Comparison of ENCODE assay signal across 13 cellular contexts in the genomic region with DNA sequence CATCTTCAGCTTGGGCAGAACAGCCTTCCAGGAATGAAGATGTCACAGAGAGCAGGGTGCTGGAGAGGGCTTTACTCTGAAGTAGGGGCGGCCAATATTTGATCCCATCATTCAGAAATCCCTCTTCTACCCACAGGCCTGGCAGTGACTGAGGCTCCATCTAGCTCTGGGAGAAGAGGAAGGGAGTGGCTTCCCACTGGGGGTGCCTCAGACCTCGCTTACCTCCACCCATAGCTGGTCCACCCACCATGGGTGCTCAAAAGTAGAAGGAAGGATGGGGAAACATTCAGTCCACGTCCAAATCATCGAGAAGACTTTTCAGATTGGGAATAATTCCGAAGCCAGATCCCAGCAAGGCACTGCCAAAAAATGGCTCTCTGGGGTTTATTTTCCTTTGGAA. TPM values are rescaled to one million over a fixed set of nuclear protein-coding genes. Genes with fewer than 3 reads are reported as not detected.
A peak's percentile ranks its signal among the peaks of the same experiment; 100 is the strongest.
DNase-seq lines count a peak whose midpoint lies in the region; ATAC-seq, FAIRE-seq and TF ChIP-seq lines count a peak whose summit lies in the region.
"Had no signal": no experiment of that assay in that cellular context is flagged by ENCODE, and none has a peak within 500 bp of the region (broad histone marks: within the 10 kb centered on the region; RNA-seq: fewer than 3 reads in every experiment).

No MANE protein-coding gene starts in this region.

- no peak for TF ChIP-seq POLR2A in endothelial cell of umbilical vein (IDR thresholded peaks at IDR 0.05; ENCODE audit: low read depth, low read length)

- peak overlapping the region; percentile 11 for H3K27ac ChIP-seq in HUES48 (ENCODE audit: low read depth, low read length)
- H3K27ac ChIP-seq in endothelial cell of umbilical vein (ENCODE audit: insufficient read depth, low read depth, low read length), result peak overlapping the region; percentile 74
- peak overlapping the region; percentile 34 to 81 for H3K27ac ChIP-seq in lung (ENCODE audit: low read depth in 1 of 2, low read length in 1 of 2)
- peak overlapping the region; percentile 50 for H3K27ac ChIP-seq in stomach smooth muscle (ENCODE audit: low read length)
- no peak overlapping the region for H3K27ac ChIP-seq in endodermal cell (ENCODE audit: low read depth, low read length)

- H2AFZ ChIP-seq in endothelial cell of umbilical vein (ENCODE audit: low read depth, low read length), result no peak overlapping the region

- BruUV-seq in endothelial cell of umbilical vein (replicated peaks; lab: Mats Ljungman, UMichigan), result no TSS peak

- H3K9ac ChIP-seq in HUES48 (ENCODE audit: low read depth, low read length) (no peak overlapping the region), endothelial cell of umbilical vein (replicated peaks; ENCODE audit: extremely low read depth, insufficient read depth, low read length) (peak overlapping the region; percentile 27), stomach smooth muscle (ENCODE audit: low read length in 2 of 2) (no peak overlapping the region), endodermal cell (ENCODE audit: extremely low read depth, low read length, poor library complexity, severe bottlenecking) (no peak overlapping the region)

- peaks cover 31% of the 10 kb centered on the region for H3K4me1 Mint-ChIP-seq in endodermal cell

- TF ChIP-seq CTCF in endothelial cell of umbilical vein (IDR thresholded peaks at IDR 0.05; ENCODE audit: extremely low read depth in 1 of 2, insufficient read depth in 1 of 2, low read depth in 1 of 2, low read length in 2 of 2), result no peak
- no peak for TF ChIP-seq CTCF in lung (IDR thresholded peaks at IDR 0.05; ENCODE audit: control extremely low read depth, extremely low read depth)
- no peak for TF ChIP-seq CTCF in endodermal cell (conservative IDR thresholded peaks at IDR 0.05)

- no peaks in the 10 kb centered on the region for H3K27me3 ChIP-seq in HUES48 (ENCODE audit: control insufficient read depth, insufficient read depth, low read length)
- no peaks in the 10 kb centered on the region for H3K27me3 ChIP-seq in endothelial cell of umbilical vein (ENCODE audit: control insufficient read depth in 2 of 2, insufficient read depth in 2 of 2, low read length in 2 of 2)
- H3K27me3 ChIP-seq in lung (ENCODE audit: control insufficient read depth, insufficient read depth), result no peaks in the 10 kb centered on the region
- no peaks in the 10 kb centered on the region for H3K27me3 ChIP-seq in stomach smooth muscle (ENCODE audit: control insufficient read depth in 1 of 2, insufficient read depth in 2 of 2, low read length in 2 of 2)
- no peaks in the 10 kb centered on the region for H3K27me3 ChIP-seq in endodermal cell (ENCODE audit: control insufficient read depth, insufficient read depth, low read length, poor library complexity, severe bottlenecking)

- H3K27ac Mint-ChIP-seq in endodermal cell, result no peak overlapping the region
- H3K27ac Mint-ChIP-seq: naive thymus-derived CD8-positive, alpha-beta T cell had no signal

- 59 to 75% methylated on average over 5 of the region's 5 CpGs for WGBS in lung, 2 donors
- WGBS in endodermal cell (ENCODE audit: insufficient coverage in 1 of 2, insufficient read length in 1 of 2), 2 experiments, result 97 to 100% methylated on average over 3 to 5 of the region's 5 CpGs

- H3K4me3 ChIP-seq in HUES48 (ENCODE audit: low read depth, low read length) (no peak overlapping the region), endothelial cell of umbilical vein (replicated peaks in 1 of 3; ENCODE audit: insufficient read depth in 1 of 3, low read depth in 1 of 3, low read length in 3 of 3) (no peak overlapping the region), lung (no peak overlapping the region), stomach smooth muscle (ENCODE audit: low read length in 2 of 2) (peak overlapping the region in 1 of 2 donors; percentile 4), endodermal cell (ENCODE audit: low read length) (no peak overlapping the region)

- H3K36me3 Mint-ChIP-seq in endodermal cell (ENCODE audit: low read depth), result no peaks in the 10 kb centered on the region
- H3K36me3 Mint-ChIP-seq: naive thymus-derived CD8-positive, alpha-beta T cell had no signal

- POLR2A ChIA-PET in endothelial cell of umbilical vein (lab: Charles Lee), result interaction anchor here (2.0 kb wide), 1 partner anchor 10 kb away, joined by 6 read pairs; no protein-coding TSS in a partner anchor

- ATAC-seq in lung (ENCODE audit: insufficient read depth, low FRiP score), result no peak
- ATAC-seq in HG03025 (IDR thresholded peaks at IDR 0.05; ENCODE audit: low FRiP score, unreplicated experiment), result no peak
- no peak for ATAC-seq in GM19452 (IDR thresholded peaks at IDR 0.05; ENCODE audit: unreplicated experiment)
- ATAC-seq: naive thymus-derived CD8-positive, alpha-beta T cell had no signal

- no peak overlapping the region for H3K4me3 Mint-ChIP-seq in endodermal cell
- H3K4me3 Mint-ChIP-seq: naive thymus-derived CD8-positive, alpha-beta T cell had no signal

- intact Hi-C loops in endothelial cell of umbilical vein (cut with micrococcal nuclease), result no loop called here

- DNase-seq in endothelial cell of umbilical vein (ENCODE audit: low read depth, low spot score) (no peak), lung (ENCODE audit: low spot score) (no peak), endodermal cell (no peak), HPDE6-E6E7 (ENCODE audit: extremely low spot score) (no peak)
- DNase-seq: effector CD4-positive, alpha-beta T cell; kidney; naive thymus-derived CD8-positive, alpha-beta T cell; NCI-H345; stimulated activated CD4-positive, alpha-beta T cell treated with anti-CD3 and anti-CD28 coated beads, Interleukin-2, amount 100 ng/mL, for 48 hours had no signal

- dilution Hi-C loops in endothelial cell of umbilical vein (cut with MboI; ENCODE audit: extremely low pct_ligation_motif_present, low sequenced_read_pairs), result no loop called here

- no peaks in the 10 kb centered on the region for H3K36me3 ChIP-seq in HUES48 (ENCODE audit: control insufficient read depth, insufficient read depth, low read length)
- no peaks in the 10 kb centered on the region for H3K36me3 ChIP-seq in endothelial cell of umbilical vein (ENCODE audit: control insufficient read depth in 2 of 2, extremely low read depth in 1 of 2, insufficient read depth in 2 of 2, low read length in 2 of 2)
- no peaks in the 10 kb centered on the region for H3K36me3 ChIP-seq in lung (ENCODE audit: control insufficient read depth in 2 of 2, insufficient read depth in 2 of 2, low read length in 2 of 2)
- no peaks in the 10 kb centered on the region for H3K36me3 ChIP-seq in stomach smooth muscle (ENCODE audit: control insufficient read depth in 2 of 2, insufficient read depth in 2 of 2, low read length in 2 of 2)
- no peaks in the 10 kb centered on the region for H3K36me3 ChIP-seq in endodermal cell (ENCODE audit: control insufficient read depth, insufficient read depth, low read length)

- H3K4me1 ChIP-seq in HUES48 (ENCODE audit: control insufficient read depth, insufficient read depth, low read length) (peaks cover 28% of the 10 kb centered on the region), endothelial cell of umbilical vein (ENCODE audit: control insufficient read depth, extremely low read depth, insufficient read depth, low read length) (peaks cover 29% of the 10 kb centered on the region), lung (ENCODE audit: control insufficient read depth in 2 of 2, insufficient read depth in 2 of 2, low read length in 2 of 2) (peaks cover 8 to 10% of the 10 kb centered on the region in 2 donors), stomach smooth muscle (ENCODE audit: control insufficient read depth, insufficient read depth, low read length) (peaks cover 20% of the 10 kb centered on the region), endodermal cell (ENCODE audit: control insufficient read depth, insufficient read depth, low read length) (no peaks in the 10 kb centered on the region)

- H3K27me3 Mint-ChIP-seq in endodermal cell (ENCODE audit: insufficient read depth), result no peaks in the 10 kb centered on the region

- no peaks in the 10 kb centered on the region for H3K9me1 ChIP-seq in endothelial cell of umbilical vein (replicated peaks; ENCODE audit: control insufficient read depth, extremely low read depth, insufficient read depth, low read length)

- peaks cover 9% of the 10 kb centered on the region for H3K9me3 Mint-ChIP-seq in endodermal cell

- H3K4me2 ChIP-seq in endothelial cell of umbilical vein (ENCODE audit: insufficient read depth, low read length), result no peak overlapping the region

- CTCF ChIA-PET in endothelial cell of umbilical vein (lab: Charles Lee), result interaction anchor here (0.9 to 4.8 kb wide), 17 partner anchors 10 to 279 kb away, joined by 3 to 51 read pairs (median 4); a partner anchor contains a TSS

- H3K79me2 ChIP-seq in endothelial cell of umbilical vein (ENCODE audit: control insufficient read depth, insufficient read depth, low read length), result no peaks in the 10 kb centered on the region

- no peak for FAIRE-seq in endothelial cell of umbilical vein (lab: Jason Lieb, UNC)
- FAIRE-seq: kidney had no signal

- H4K20me1 ChIP-seq in endothelial cell of umbilical vein (replicated peaks; ENCODE audit: control insufficient read depth, extremely low read depth, insufficient read depth, low read length), result no peaks in the 10 kb centered on the region

- H3K9me3 ChIP-seq in HUES48 (ENCODE audit: control insufficient read depth, insufficient read depth, low read length) (no peaks in the 10 kb centered on the region; the same call in 1 of the 2 replicates), endothelial cell of umbilical vein (replicated peaks; ENCODE audit: control insufficient read depth, insufficient read depth, low read length) (no peaks in the 10 kb centered on the region), lung (ENCODE audit: control insufficient read depth in 2 of 2, insufficient read depth in 1 of 2, low read length in 1 of 2) (no peaks in the 10 kb centered on the region), stomach smooth muscle (ENCODE audit: control insufficient read depth in 2 of 2, low read length in 2 of 2) (no peaks in the 10 kb centered on the region), endodermal cell (ENCODE audit: control insufficient read depth, low read length) (no peaks in the 10 kb centered on the region)

RNA-seq across cellular contexts. Expression of a gene that starts 11.8 kb away (rescaled TPM):
- total RNA-seq in endothelial cell of umbilical vein (20.3 and 28.0 TPM in 2 replicates), lung (100 to 1,000 TPM in 1 of 2 donors, 10 to 100 TPM in 1; 73.3 to 101 TPM), endodermal cell (1 to 10 TPM; 1.2 to 2.0 TPM)
- polyA plus RNA-seq in endothelial cell of umbilical vein (17.1 and 25.3 TPM in 2 replicates), lung (10 to 100 TPM; 23.6 to 49.5 TPM)
- polyA plus RNA-seq in endothelial cell of umbilical vein (2011; cell fraction: cytosol; rRNA removed), result 6.9 and 8.9 TPM in 2 replicates
- 8.1 and 8.4 TPM in 2 replicates for polyA plus RNA-seq in endothelial cell of umbilical vein (2011; cell fraction: nucleus; rRNA removed)
- 7.2 and 9.7 TPM in 2 replicates for polyA plus RNA-seq in endothelial cell of umbilical vein (2012)
- polyA minus RNA-seq in endothelial cell of umbilical vein, result 11.0 and 11.7 TPM in 2 replicates
- not detected for polyA minus RNA-seq in endothelial cell of umbilical vein (2011; cell fraction: cytosol; rRNA and poly(A)+ RNA removed)
- polyA minus RNA-seq in endothelial cell of umbilical vein (2011; cell fraction: nucleus; rRNA and poly(A)+ RNA removed), result 5.9 and 8.9 TPM in 2 replicates
- 0.68 TPM for polyA plus RNA-seq in endodermal cell (2013, experiment 1 of 2)
- polyA plus RNA-seq in endodermal cell (2013, experiment 2 of 2), result 0.75 TPM
- polyA plus RNA-seq: naive thymus-derived CD8-positive, alpha-beta T cell had no signal

RNA-seq across cellular contexts. Expression of a gene that starts 24.9 kb away (rescaled TPM):
- total RNA-seq in endothelial cell of umbilical vein, result 346 and 413 TPM in 2 replicates
- 180 and 182 TPM in 2 replicates for polyA plus RNA-seq in endothelial cell of umbilical vein
- 161 TPM in 2 replicates for polyA plus RNA-seq in endothelial cell of umbilical vein (2011; cell fraction: cytosol; rRNA removed)
- polyA plus RNA-seq in endothelial cell of umbilical vein (2011; cell fraction: nucleus; rRNA removed), result 223 and 228 TPM in 2 replicates
- polyA plus RNA-seq in endothelial cell of umbilical vein (2012), result 238 and 281 TPM in 2 replicates
- polyA minus RNA-seq in endothelial cell of umbilical vein, result 380 and 445 TPM in 2 replicates
- polyA minus RNA-seq in endothelial cell of umbilical vein (2011; cell fraction: cytosol; rRNA and poly(A)+ RNA removed), result not detected
- 156 and 158 TPM in 2 replicates for polyA minus RNA-seq in endothelial cell of umbilical vein (2011; cell fraction: nucleus; rRNA and poly(A)+ RNA removed)
- total RNA-seq in lung, result 100 to 1,000 TPM; 133 to 239 TPM
- 100 to 1,000 TPM in 1 of 2 donors, 10 to 100 TPM in 1; 17.9 to 119 TPM for polyA plus RNA-seq in lung
- total RNA-seq in endodermal cell, result under 1 TPM in 1 of 2 donors, not detected in 1; 0.04 TPM
- 0.07 TPM for polyA plus RNA-seq in endodermal cell (2013, experiment 1 of 2)
- polyA plus RNA-seq in endodermal cell (2013, experiment 2 of 2), result 0.04 TPM

RNA-seq across cellular contexts. Expression of a gene that starts 26.1 kb away (rescaled TPM):
- total RNA-seq in endothelial cell of umbilical vein (not detected in 2 replicates), lung (not detected), endodermal cell (under 1 TPM in 1 of 2 donors, not detected in 1; 0.40 TPM)
- polyA plus RNA-seq in endothelial cell of umbilical vein (not detected in 2 replicates), lung (under 1 TPM in 1 of 2 donors, not detected in 1; 0.06 TPM)
- polyA plus RNA-seq in endothelial cell of umbilical vein (2011; cell fraction: cytosol; rRNA removed), result not detected in 2 replicates
- not detected in 2 replicates for polyA plus RNA-seq in endothelial cell of umbilical vein (2011; cell fraction: nucleus; rRNA removed)
- not detected in 2 replicates for polyA plus RNA-seq in endothelial cell of umbilical vein (2012)
- not detected in 2 replicates for polyA minus RNA-seq in endothelial cell of umbilical vein
- not detected for polyA minus RNA-seq in endothelial cell of umbilical vein (2011; cell fraction: cytosol; rRNA and poly(A)+ RNA removed)
- polyA minus RNA-seq in endothelial cell of umbilical vein (2011; cell fraction: nucleus; rRNA and poly(A)+ RNA removed), result not detected in 2 replicates
- polyA plus RNA-seq in endodermal cell (2013, experiment 1 of 2), result not detected
- not detected for polyA plus RNA-seq in endodermal cell (2013, experiment 2 of 2)
- total RNA-seq: kidney; naive thymus-derived CD8-positive, alpha-beta T cell had no signal
- polyA plus RNA-seq: naive thymus-derived CD8-positive, alpha-beta T cell had no signal

Comparison
In these comparisons a context has a peak if more than half of its experiments do, and no peak if none do; other contexts are left out.
1. RNA of a gene that starts 24.9 kb away (total RNA-seq): 346 to 413 TPM in endothelial cell of umbilical vein and 133 to 239 TPM in lung; 0.04 TPM in endodermal cell; every median in the first group is over 100 times any median in the second.